8 cellular contexts compared by ENCODE assay signal in the genomic region with DNA sequence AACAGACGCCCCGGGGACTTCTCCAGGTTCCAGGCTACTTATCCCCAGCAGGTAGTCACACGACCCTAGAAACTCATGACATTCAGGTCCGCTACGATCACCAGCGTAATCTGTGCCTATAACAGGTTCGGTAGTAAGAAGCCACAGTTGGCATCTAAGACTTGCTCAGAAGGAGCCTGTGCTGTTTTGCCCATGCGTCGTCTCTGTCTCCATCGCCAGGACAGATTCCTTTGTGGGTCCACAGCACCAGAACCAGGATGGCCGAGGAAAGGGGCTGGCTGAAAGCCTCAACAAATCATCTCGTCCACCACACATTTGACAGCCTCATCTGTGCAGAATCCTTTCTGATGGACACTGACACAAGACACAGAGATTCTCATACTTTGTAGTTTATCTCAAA.
"Had no signal": no experiment of that assay in that cellular context is flagged by ENCODE, and none has a peak within 500 bp of the region (broad histone marks: within the 10 kb centered on the region; RNA-seq: fewer than 3 reads in every experiment).

No MANE protein-coding gene starts in this region.

- H3K4me3 ChIP-seq: GM12878 had no signal

- DNase-seq: GDM1, GF-D8 had no signal

- ATAC-seq: GM12878 had no signal

- FAIRE-seq: G401.6, GM12878, GM12891, GM12892, GM18507, GM19239 had no signal
